In genomic region chr1:23111600-23112535, GRCh38 we compare ENCODE assay signal across 1 cellular context.
TF ChIP-seq lines count a peak whose summit lies in the region.

No MANE protein-coding gene starts in this region.

TF ChIP-seq in GM23338, 12 proteins besides CTCF, POLR2A, EP300 and RAD21 (continued from another document):
- TF ChIP-seq, protein P1, sequence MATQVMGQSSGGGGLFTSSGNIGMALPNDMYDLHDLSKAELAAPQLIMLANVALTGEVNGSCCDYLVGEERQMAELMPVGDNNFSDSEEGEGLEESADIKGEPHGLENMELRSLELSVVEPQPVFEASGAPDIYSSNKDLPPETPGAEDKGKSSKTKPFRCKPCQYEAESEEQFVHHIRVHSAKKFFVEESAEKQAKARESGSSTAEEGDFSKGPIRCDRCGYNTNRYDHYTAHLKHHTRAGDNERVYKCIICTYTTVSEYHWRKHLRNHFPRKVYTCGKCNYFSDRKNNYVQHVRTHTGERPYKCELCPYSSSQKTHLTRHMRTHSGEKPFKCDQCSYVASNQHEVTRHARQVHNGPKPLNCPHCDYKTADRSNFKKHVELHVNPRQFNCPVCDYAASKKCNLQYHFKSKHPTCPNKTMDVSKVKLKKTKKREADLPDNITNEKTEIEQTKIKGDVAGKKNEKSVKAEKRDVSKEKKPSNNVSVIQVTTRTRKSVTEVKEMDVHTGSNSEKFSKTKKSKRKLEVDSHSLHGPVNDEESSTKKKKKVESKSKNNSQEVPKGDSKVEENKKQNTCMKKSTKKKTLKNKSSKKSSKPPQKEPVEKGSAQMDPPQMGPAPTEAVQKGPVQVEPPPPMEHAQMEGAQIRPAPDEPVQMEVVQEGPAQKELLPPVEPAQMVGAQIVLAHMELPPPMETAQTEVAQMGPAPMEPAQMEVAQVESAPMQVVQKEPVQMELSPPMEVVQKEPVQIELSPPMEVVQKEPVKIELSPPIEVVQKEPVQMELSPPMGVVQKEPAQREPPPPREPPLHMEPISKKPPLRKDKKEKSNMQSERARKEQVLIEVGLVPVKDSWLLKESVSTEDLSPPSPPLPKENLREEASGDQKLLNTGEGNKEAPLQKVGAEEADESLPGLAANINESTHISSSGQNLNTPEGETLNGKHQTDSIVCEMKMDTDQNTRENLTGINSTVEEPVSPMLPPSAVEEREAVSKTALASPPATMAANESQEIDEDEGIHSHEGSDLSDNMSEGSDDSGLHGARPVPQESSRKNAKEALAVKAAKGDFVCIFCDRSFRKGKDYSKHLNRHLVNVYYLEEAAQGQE (IDR thresholded peaks at IDR 0.05; ENCODE audit: unreplicated experiment): no peak
